21 cellular contexts compared by ENCODE assay signal in the genomic region with DNA sequence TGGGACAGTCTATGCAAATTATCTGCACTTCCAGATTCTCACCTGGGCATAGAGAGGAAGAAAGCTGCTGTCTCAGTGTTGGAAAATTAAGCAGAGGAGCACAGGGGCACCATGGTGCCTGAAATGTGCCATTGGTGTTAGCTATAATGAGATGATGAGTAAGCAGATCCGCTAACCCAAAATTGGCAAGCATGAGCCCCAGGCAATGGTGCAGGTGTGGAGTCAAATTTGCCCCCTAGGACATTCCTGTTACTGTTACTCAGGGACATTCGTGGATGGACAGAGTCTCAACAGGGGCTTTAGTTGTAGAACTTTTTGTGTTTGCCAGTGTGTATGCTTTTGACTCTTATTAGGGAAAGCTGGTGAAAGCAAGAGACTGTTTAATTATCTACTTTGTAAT.
"Had no signal": no experiment of that assay in that cellular context is flagged by ENCODE, and none has a peak within 500 bp of the region (broad histone marks: within the 10 kb centered on the region; RNA-seq: fewer than 3 reads in every experiment).

No MANE protein-coding gene starts in this region.

- H3K27me3 ChIP-seq: colonic mucosa, foreskin keratinocyte, pancreas, suprapubic skin, thyroid gland, upper lobe of right lung, vagina had no signal

- H3K36me3 ChIP-seq: colonic mucosa, left ventricle myocardium inferior, lower lobe of right lung, pancreas, suprapubic skin, thyroid gland, upper lobe of right lung, vagina had no signal

- H3K4me1 ChIP-seq: colonic mucosa, foreskin keratinocyte, left ventricle myocardium inferior, lower lobe of right lung, pancreas, thyroid gland, upper lobe of right lung, vagina had no signal

- H3K9me3 ChIP-seq: colonic mucosa, lower lobe of right lung, pancreas, thyroid gland, vagina had no signal

- DNase-seq: colonic mucosa; effector CD4-positive, alpha-beta T cell; endodermal cell; immature natural killer cell; kidney; left cardiac atrium; left ventricle myocardium inferior; lower lobe of right lung; midbrain; occipital lobe; pancreas; right cardiac atrium; stimulated activated CD4-positive, alpha-beta T cell treated with anti-CD3 and anti-CD28 coated beads, Interleukin-4, amount 100 ng/mL, for 1 hour; stimulated activated CD8-positive, alpha-beta memory T cell treated with anti-CD3 and anti-CD28 coated beads, Interleukin-4, amount 100 ng/mL, for 48 hours; stimulated activated naive CD8-positive, alpha-beta T cell treated with anti-CD3 and anti-CD28 coated beads, Interleukin-15, Interleukin-2, amounts not matched to agents 100 U/mL and 50 U/mL, for 24 hours; thyroid gland; upper lobe of right lung had no signal

- H3K4me3 ChIP-seq: colonic mucosa, left ventricle myocardium inferior, lower lobe of right lung, pancreas, suprapubic skin, thyroid gland, upper lobe of right lung, vagina had no signal

- ATAC-seq: foreskin keratinocyte; left cardiac atrium; lower lobe of right lung; pancreas; right cardiac atrium; stimulated activated effector memory CD8-positive, alpha-beta T cell treated with anti-CD3 and anti-CD28 coated beads, Interleukin-12 subunit alpha, Interleukin-12 subunit beta, amount 100 ng/mL, for 72 hours; stimulated activated naive CD8-positive, alpha-beta T cell treated with anti-CD3 and anti-CD28 coated beads, Interleukin-15, Interleukin-2, amounts not matched to agents 100 U/mL and 50 U/mL, for 24 hours; upper lobe of right lung had no signal

- H3K27ac ChIP-seq: colonic mucosa, foreskin keratinocyte, left ventricle myocardium inferior, lower lobe of right lung, pancreas, suprapubic skin, thyroid gland, upper lobe of right lung, vagina had no signal
